Comparison of ENCODE assay signal across 11 cellular contexts in genomic region chr5:136374003-136374402, GRCh38. TPM values are rescaled to one million over a fixed set of nuclear protein-coding genes. Genes with fewer than 3 reads are reported as not detected.
DNase-seq lines count a peak whose midpoint lies in the region; ATAC-seq and TF ChIP-seq lines count a peak whose summit lies in the region.
"Had no signal": no experiment of that assay in that cellular context is flagged by ENCODE, and none has a peak within 500 bp of the region (broad histone marks: within the 10 kb centered on the region; RNA-seq: fewer than 3 reads in every experiment).

No MANE protein-coding gene starts in this region.

- H3K27ac Mint-ChIP-seq in activated CD4-positive, alpha-beta T cell treated with anti-CD3 and anti-CD28 coated beads for 36 hours, result no peak overlapping the region
- no peak overlapping the region for H3K27ac Mint-ChIP-seq in T-cell
- H3K27ac Mint-ChIP-seq: memory B cell had no signal

- CTCF ChIA-PET in activated CD4-positive, alpha-beta T cell treated with anti-CD3 and anti-CD28 coated beads for 36 hours (lab: Charles Lee), result no interaction called here
- CTCF ChIA-PET in T-cell (lab: Charles Lee), result no interaction called here

- peak; percentile 12 for TF ChIP-seq CTCF in HL-60 (IDR thresholded peaks at IDR 0.05; ENCODE audit: insufficient read depth, low read length)

- H3K27ac ChIP-seq in HL-60 (replicated peaks), result no peak overlapping the region

- POLR2A ChIA-PET in activated CD4-positive, alpha-beta T cell treated with anti-CD3 and anti-CD28 coated beads for 36 hours (lab: Charles Lee), result no interaction called here
- POLR2A ChIA-PET in T-cell (lab: Charles Lee), result no interaction called here

- ATAC-seq in HG02840 (IDR thresholded peaks at IDR 0.05; ENCODE audit: low FRiP score, unreplicated experiment) (no peak), T-cell (replicated peaks in 1 of 4) (no peak)
- ATAC-seq in activated CD4-positive, alpha-beta T cell treated with anti-CD3 and anti-CD28 coated beads for 36 hours, result no peak

- intact Hi-C loops in activated CD4-positive, alpha-beta T cell treated with anti-CD3 and anti-CD28 coated beads for 36 hours (cut with DNase I, micrococcal nuclease), result no loop called here

- DNase-seq in Caki2 (ENCODE audit: low read depth) (peak; percentile 44), HL-60 (ENCODE audit: low read depth in 1 of 2, low spot score in 1 of 2) (peak in 1 of 2 experiments; percentile 4), SK-MEL-5 (ENCODE audit: low read depth, low spot score) (peak; percentile 75), iPS-NIHi11 (ENCODE audit: low spot score) (peak; percentile 15), T-cell (no peak), amniotic stem cell (lab: John Stamatoyannopoulos, UW) (no peak)
- DNase-seq in activated CD4-positive, alpha-beta T cell treated with anti-CD3 and anti-CD28 coated beads for 36 hours, result no peak
- DNase-seq: cerebellar nuclear complex, T-helper 2 cell had no signal

- no peak overlapping the region for H3K4me3 ChIP-seq in HL-60 (replicated peaks; ENCODE audit: insufficient read depth, low read length)

- H3K4me3 Mint-ChIP-seq in activated CD4-positive, alpha-beta T cell treated with anti-CD3 and anti-CD28 coated beads for 36 hours, result no peak overlapping the region
- no peak overlapping the region for H3K4me3 Mint-ChIP-seq in T-cell
- H3K4me3 Mint-ChIP-seq: memory B cell had no signal

- H3K27me3 Mint-ChIP-seq in activated CD4-positive, alpha-beta T cell treated with anti-CD3 and anti-CD28 coated beads for 36 hours, result no peaks in the 10 kb centered on the region
- peaks cover 0 to 1% of the 10 kb centered on the region in 2 donors for H3K27me3 Mint-ChIP-seq in T-cell

- no peaks in the 10 kb centered on the region for H3K4me1 Mint-ChIP-seq in activated CD4-positive, alpha-beta T cell treated with anti-CD3 and anti-CD28 coated beads for 36 hours
- H3K4me1 Mint-ChIP-seq in T-cell, result no peaks in the 10 kb centered on the region
- H3K4me1 Mint-ChIP-seq: memory B cell had no signal

- H3K36me3 Mint-ChIP-seq in activated CD4-positive, alpha-beta T cell treated with anti-CD3 and anti-CD28 coated beads for 36 hours (ENCODE audit: low read depth), result no peaks in the 10 kb centered on the region
- no peaks in the 10 kb centered on the region for H3K36me3 Mint-ChIP-seq in T-cell
- H3K36me3 Mint-ChIP-seq: memory B cell had no signal

- in situ Hi-C loops in Caki2 (cut with HindIII; ENCODE audit: low pct_unique_long_range_greater_than_20kb, low sequenced_read_pairs), result no loop called here
- in situ Hi-C loops in SK-MEL-5 (cut with HindIII; ENCODE audit: low pct_unique_long_range_greater_than_20kb, low sequenced_read_pairs), result no loop called here

- no peaks in the 10 kb centered on the region for H3K9me3 Mint-ChIP-seq in activated CD4-positive, alpha-beta T cell treated with anti-CD3 and anti-CD28 coated beads for 36 hours (ENCODE audit: low read depth)
- peaks cover 0 to 7% (median 5%) of the 10 kb centered on the region in 3 donors for H3K9me3 Mint-ChIP-seq in T-cell
- H3K9me3 Mint-ChIP-seq: memory B cell had no signal

- H3K27me3 ChIP-seq in HL-60 (ENCODE audit: insufficient read depth, poor library complexity, severe bottlenecking), result peaks cover 3% of the 10 kb centered on the region

RNA-seq across cellular contexts. Expression of gene TRPC7, which starts 8.7 kb away (rescaled TPM):
- not detected in 2 replicates for total RNA-seq in Caki2 (2014; rRNA removed; shearing (Covaris generic); ENCODE audit: low replicate concordance)
- total RNA-seq in SK-MEL-5 (2014; rRNA removed; shearing (Covaris generic)), result not detected in 2 replicates
- polyA plus RNA-seq in SK-MEL-5 (2015; cell fraction: cytosol; rRNA removed), result 0.32 TPM in 1 of 2 replicates, not detected in the other
- not detected in 2 replicates for polyA plus RNA-seq in SK-MEL-5 (2015; cell fraction: nucleus; rRNA removed)
- not detected for total RNA-seq in activated CD4-positive, alpha-beta T cell treated with anti-CD3 and anti-CD28 coated beads for 36 hours
- total RNA-seq in T-cell, result not detected

Comparison
In these comparisons a context has a peak if more than half of its experiments do, and no peak if none do; other contexts are left out.
1. DNase-seq: peak in Caki2 (single experiment), SK-MEL-5 (single experiment) and iPS-NIHi11 (single experiment); none in activated CD4-positive, alpha-beta T cell treated with anti-CD3 and anti-CD28 coated beads for 36 hours (single experiment), T-cell (0 of 34) and amniotic stem cell (single experiment).